8 cellular contexts compared by ENCODE assay signal in genomic region chr22:35299217-35299716, GRCh38. TPM values are rescaled to one million over a fixed set of nuclear protein-coding genes. Genes with fewer than 3 reads are reported as not detected.
DNase-seq lines count a peak whose midpoint lies in the region; ATAC-seq, FAIRE-seq and TF ChIP-seq lines count a peak whose summit lies in the region.

No MANE protein-coding gene starts in this region.

- peaks cover 21% of the 10 kb centered on the region for H3K36me3 Mint-ChIP-seq in T-helper 1 cell treated with Interleukin-12 subunit alpha and Interleukin-12 subunit beta and Interleukin-4 antibody, amounts not matched to agents 30 μg/mL and 1 μg/mL, for 36 hours (ENCODE audit: low read depth)
- no peaks in the 10 kb centered on the region for H3K36me3 Mint-ChIP-seq in endothelial cell (ENCODE audit: low read depth, unreplicated experiment)
- peaks cover 19% of the 10 kb centered on the region for H3K36me3 Mint-ChIP-seq in nephron (ENCODE audit: low read depth)

- H3K27me3 Mint-ChIP-seq in T-helper 1 cell treated with Interleukin-12 subunit alpha and Interleukin-12 subunit beta and Interleukin-4 antibody, amounts not matched to agents 30 μg/mL and 1 μg/mL, for 36 hours (ENCODE audit: low read depth): no peaks in the 10 kb centered on the region
- peaks cover 3% of the 10 kb centered on the region for H3K27me3 Mint-ChIP-seq in endothelial cell (ENCODE audit: unreplicated experiment)
- peaks cover 4% of the 10 kb centered on the region for H3K27me3 Mint-ChIP-seq in nephron (ENCODE audit: low read depth)

- H3K4me1 ChIP-seq in SJCRH30: peaks cover 7% of the 10 kb centered on the region

- FAIRE-seq in RCC 7860 (lab: Jason Lieb, UNC): no peak

- peak overlapping the region; percentile 89 for H3K4me3 Mint-ChIP-seq in T-helper 1 cell treated with Interleukin-12 subunit alpha and Interleukin-12 subunit beta and Interleukin-4 antibody, amounts not matched to agents 30 μg/mL and 1 μg/mL, for 36 hours
- H3K4me3 Mint-ChIP-seq in endothelial cell (ENCODE audit: unreplicated experiment): peak overlapping the region; percentile 84
- peak overlapping the region; percentile 88 to 96 (median 94) for H3K4me3 Mint-ChIP-seq in nephron

- TF ChIP-seq CTCF in endothelial cell (IDR thresholded peaks at IDR 0.05; ENCODE audit: unreplicated experiment) (no peak), nephron (IDR thresholded peaks at IDR 0.05; ENCODE audit: unreplicated experiment in 3 of 3) (no peak)

- H3K36me3 ChIP-seq in SJCRH30: peaks cover 6% of the 10 kb centered on the region

- peak overlapping the region; percentile 69 for H3K4me3 ChIP-seq in SJCRH30

- peak overlapping the region; percentile 92 for H3K27ac Mint-ChIP-seq in T-helper 1 cell treated with Interleukin-12 subunit alpha and Interleukin-12 subunit beta and Interleukin-4 antibody, amounts not matched to agents 30 μg/mL and 1 μg/mL, for 36 hours
- H3K27ac Mint-ChIP-seq in endothelial cell (ENCODE audit: unreplicated experiment) (peak overlapping the region; percentile 84), nephron (peak overlapping the region; percentile 83 to 94 (median 93))

- peaks cover 25% of the 10 kb centered on the region for H3K4me1 Mint-ChIP-seq in T-helper 1 cell treated with Interleukin-12 subunit alpha and Interleukin-12 subunit beta and Interleukin-4 antibody, amounts not matched to agents 30 μg/mL and 1 μg/mL, for 36 hours (ENCODE audit: low read depth)
- H3K4me1 Mint-ChIP-seq in endothelial cell (ENCODE audit: unreplicated experiment): peaks cover 14% of the 10 kb centered on the region
- peaks cover 19% of the 10 kb centered on the region for H3K4me1 Mint-ChIP-seq in nephron

- H3K27ac ChIP-seq in SJCRH30: peak overlapping the region; percentile 29

- DNase-seq in T-helper 1 cell (no peak), SJCRH30 (no peak), endothelial cell (ENCODE audit: low spot score) (no peak), NCI-H2029 (lab: John Stamatoyannopoulos, UW) (no peak), RCC 7860 (ENCODE audit: low spot score) (no peak)

- ATAC-seq in HG02870 (IDR thresholded peaks at IDR 0.05; ENCODE audit: unreplicated experiment): peak; percentile 14

- H3K9me3 ChIP-seq in SJCRH30 (replicated peaks): no peaks in the 10 kb centered on the region

- H3K27me3 ChIP-seq in SJCRH30: no peaks in the 10 kb centered on the region

- no peaks in the 10 kb centered on the region for H3K9me3 Mint-ChIP-seq in T-helper 1 cell treated with Interleukin-12 subunit alpha and Interleukin-12 subunit beta and Interleukin-4 antibody, amounts not matched to agents 30 μg/mL and 1 μg/mL, for 36 hours
- H3K9me3 Mint-ChIP-seq in endothelial cell (ENCODE audit: unreplicated experiment) (no peaks in the 10 kb centered on the region), nephron (no peaks in the 10 kb centered on the region)

RNA-seq across cellular contexts. Expression of gene TOM1, which starts 0.4 kb away (rescaled TPM):
- 16.2 and 19.8 TPM in 2 replicates for total RNA-seq in SJCRH30 (2014; rRNA removed; shearing (Covaris generic))
- total RNA-seq in endothelial cell (ENCODE audit: unreplicated experiment): 32.0 TPM

RNA-seq across cellular contexts. Expression of gene HMGXB4, which starts 42.0 kb away (rescaled TPM):
- total RNA-seq in SJCRH30 (2014; rRNA removed; shearing (Covaris generic)): 36.2 and 43.4 TPM in 2 replicates
- 21.4 TPM for total RNA-seq in endothelial cell (ENCODE audit: unreplicated experiment)
